Comparison of ENCODE assay signal across 9 cellular contexts in the genomic region with DNA sequence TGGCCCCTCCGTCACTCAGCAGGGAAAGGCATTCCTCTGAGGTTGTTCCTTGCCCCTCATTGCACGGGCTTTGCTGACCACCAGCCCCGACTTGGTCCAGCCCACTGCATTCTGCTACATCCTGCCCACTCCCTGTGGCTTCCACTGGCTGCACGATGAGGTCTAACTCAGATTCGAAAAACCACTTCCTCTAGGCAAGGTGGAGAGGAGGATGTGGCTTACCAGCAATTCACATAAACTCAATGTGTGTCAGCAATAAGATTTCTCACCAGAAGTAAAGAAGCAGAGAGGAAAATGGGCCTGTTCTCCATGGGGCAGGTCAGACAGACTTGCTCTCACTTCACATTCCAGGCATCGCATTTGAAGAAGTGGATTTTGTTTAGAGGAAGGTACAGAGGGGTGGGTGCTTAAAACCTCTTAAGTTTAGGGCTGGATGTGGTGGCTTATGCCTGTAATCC. TPM values are rescaled to one million over a fixed set of nuclear protein-coding genes. Genes with fewer than 3 reads are reported as not detected.
DNase-seq lines count a peak whose midpoint lies in the region; ATAC-seq and TF ChIP-seq lines count a peak whose summit lies in the region.
"Had no signal": no experiment of that assay in that cellular context is flagged by ENCODE, and none has a peak within 500 bp of the region (broad histone marks: within the 10 kb centered on the region; RNA-seq: fewer than 3 reads in every experiment).

No MANE protein-coding gene starts in this region.

- in situ Hi-C loops in astrocyte of the cerebellum (cut with HindIII; ENCODE audit: low sequenced_read_pairs), result no loop called here

- TF ChIP-seq CTCF in astrocyte of the cerebellum (IDR thresholded peaks at IDR 0.05; ENCODE audit: low read depth, low read length, missing control alignments), result no peak
- no peak for TF ChIP-seq CTCF in adrenal gland (IDR thresholded peaks at IDR 0.05)
- no peak for TF ChIP-seq CTCF in tibial nerve (IDR thresholded peaks at IDR 0.05)

- intact Hi-C loops in adrenal gland (cut with DNase I), result no loop called here

- WGBS in adrenal gland, 4 donors, result 71 to 86% (median 77%) methylated on average over 4 to 6 of the region's 6 CpGs
- 77 to 83% methylated on average over 6 of the region's 6 CpGs for WGBS in tibial nerve, 2 donors

- no peaks in the 10 kb centered on the region for H3K27me3 ChIP-seq in adrenal gland
- H3K27me3 ChIP-seq in tibial nerve, result no peaks in the 10 kb centered on the region

- no peak for TF ChIP-seq EP300 in tibial nerve (IDR thresholded peaks at IDR 0.05)

- no peaks in the 10 kb centered on the region for H3K9me3 ChIP-seq in adrenal gland (replicated peaks in 1 of 3)
- H3K9me3 ChIP-seq in tibial nerve, result peaks cover 0 to 47% (median 2%) of the 10 kb centered on the region in 4 donors

- ATAC-seq in HG02973 (IDR thresholded peaks at IDR 0.05; ENCODE audit: unreplicated experiment), result peak; percentile 76

- H3K27ac ChIP-seq in adrenal gland (no peak overlapping the region), tibial nerve (no peak overlapping the region)
- H3K27ac ChIP-seq: 22Rv1 had no signal

- no peak overlapping the region for H3K4me3 ChIP-seq in astrocyte of the cerebellum (ENCODE audit: low read depth, low read length)
- no peak overlapping the region for H3K4me3 ChIP-seq in adrenal gland
- no peak overlapping the region for H3K4me3 ChIP-seq in tibial nerve

- TF ChIP-seq POLR2A in adrenal gland (IDR thresholded peaks at IDR 0.05), result no peak
- no peak for TF ChIP-seq POLR2A in tibial nerve (IDR thresholded peaks at IDR 0.05)

- H3K36me3 ChIP-seq in adrenal gland (replicated peaks in 1 of 2), result peaks cover 0 to 6% of the 10 kb centered on the region in 2 donors
- H3K36me3 ChIP-seq in tibial nerve, result peaks cover 0 to 62% (median 0%) of the 10 kb centered on the region in 3 donors

- peak; percentile 82 for DNase-seq in NK-92 treated with Interleukin-12 subunit alpha and Interleukin-12 subunit beta, amount 100 ng/mL, for 24 hours (lab: John Stamatoyannopoulos, UW)
- DNase-seq in NK-92 (lab: John Stamatoyannopoulos, UW; ENCODE audit: unreplicated experiment) (no peak), RPMI8226 (peak; percentile 10), astrocyte of the cerebellum (ENCODE audit: low read depth) (peak; percentile 81), adrenal gland (no peak), tibial nerve (ENCODE audit: low spot score in 2 of 2) (no peak)
- DNase-seq in stimulated activated naive CD4-positive, alpha-beta T cell treated with Interleukin-2 at 50 U/mL for 16 hours (lab: John Stamatoyannopoulos, UW), result peak; percentile 70

- H3K4me1 ChIP-seq in adrenal gland (replicated peaks in 1 of 2) (no peaks in the 10 kb centered on the region), tibial nerve (peaks cover 0 to 9% (median 0%) of the 10 kb centered on the region in 4 donors)

RNA-seq across cellular contexts. Expression of a gene that starts 14.7 kb away (rescaled TPM):
- total RNA-seq in adrenal gland (1 to 10 TPM in 3 of 8 donors, under 1 TPM in 4, not detected in 1; 0.29 to 4.5 (median 0.78) TPM), tibial nerve (1 to 10 TPM in 1 of 4 donors, under 1 TPM in 3; 0.21 to 4.1 (median 0.52) TPM)
- polyA plus RNA-seq in adrenal gland, result 1 to 10 TPM; 1.0 to 1.8 (median 1.2) TPM

Comparison
In these comparisons a context has a peak if more than half of its experiments do, and no peak if none do; other contexts are left out.
1. DNase-seq: peak in NK-92 treated with Interleukin-12 subunit alpha and Interleukin-12 subunit beta, amount 100 ng/mL, for 24 hours (single experiment), RPMI8226 (single experiment), astrocyte of the cerebellum (single experiment) and stimulated activated naive CD4-positive, alpha-beta T cell treated with Interleukin-2 at 50 U/mL for 16 hours (single experiment); none in NK-92 (single experiment), adrenal gland (0 of 7) and tibial nerve (0 of 2).